Comparison of ENCODE assay signal across 35 cellular contexts in genomic region chr4:146469053-146469452, GRCh38.
"Had no signal": no experiment of that assay in that cellular context is flagged by ENCODE, and none has a peak within 500 bp of the region (broad histone marks: within the 10 kb centered on the region; RNA-seq: fewer than 3 reads in every experiment).

No MANE protein-coding gene starts in this region.

- ATAC-seq: activated CD8-positive, alpha-beta T cell treated with anti-CD3 and anti-CD28 coated beads for 36 hours; activated T-cell treated with anti-CD3 and anti-CD28 coated beads, Interleukin-2, amount 50 U/mL, for 72 hours; activated T-helper 17 cell treated with anti-CD3 and anti-CD28 coated beads, Interleukin-2, amount 50 U/mL, for 72 hours; PC-3 had no signal

- H3K36me3 ChIP-seq: cardiac muscle cell, MG63, Peyer's patch, SJSA1 had no signal

- DNase-seq: activated CD4-positive, alpha-beta T cell treated with anti-CD3 and anti-CD28 coated beads, Interleukin-2, amount 10 ng/mL, durations not matched to agents 24 days and 14 days; activated CD4-positive, alpha-beta T cell treated with anti-CD3 and anti-CD28 coated beads, Interleukin-2, amount 50 U/mL, for 4 hours; activated CD8-positive, alpha-beta T cell treated with anti-CD3 and anti-CD28 coated beads for 36 hours; activated effector memory CD4-positive, alpha-beta T cell treated with anti-CD3 and anti-CD28 coated beads, Interleukin-2, amount 50 U/mL, for 16 hours; activated naive CD4-positive, alpha-beta T cell; activated naive CD4-positive, alpha-beta T cell treated with anti-CD3 and anti-CD28 coated beads, Interleukin-2, amount 50 U/mL, for 16 hours; activated naive CD8-positive, alpha-beta T cell treated with anti-CD3 and anti-CD28 coated beads for 36 hours; activated T-cell treated with anti-CD3 and anti-CD28 coated beads, Interleukin-2, amount 50 U/mL, for 1 hour; activated T-cell treated with anti-CD3 and anti-CD28 coated beads, Interleukin-2, amount 50 U/mL, for 72 hours; amniotic stem cell; aorta; MG63; NCI-H1048; NCI-H1105 treated with DMSO at 0.1 percent for 48 hours; NCI-H1436; NCI-H1694; NCI-H1930; NCI-H2081 treated with DMSO at 0.1 percent for 48 hours; NCI-H226; NCI-H446 treated with DMSO at 0.1 percent for 48 hours; NCI-H524; NCI-H748 treated with DMSO at 0.1 percent for 48 hours; NK-92 treated with Interleukin-12 subunit alpha and Interleukin-12 subunit beta, amount 100 ng/mL, for 24 hours; PC-3; Peyer's patch; RPMI8226; SHP77 treated with DMSO at 0.1 percent for 48 hours; SK-N-SH had no signal

- H3K4me1 ChIP-seq: Peyer's patch, SJSA1 had no signal

- H3K27me3 Mint-ChIP-seq: activated CD4-positive, alpha-beta T cell treated with anti-CD3 and anti-CD28 coated beads, Interleukin-2, amount 10 ng/mL, durations not matched to agents 24 days and 14 days; activated CD8-positive, alpha-beta T cell treated with anti-CD3 and anti-CD28 coated beads for 36 hours; activated naive CD8-positive, alpha-beta T cell treated with anti-CD3 and anti-CD28 coated beads for 36 hours; activated T-helper 17 cell treated with anti-CD3 and anti-CD28 coated beads, Interleukin-2, amount 50 U/mL, for 72 hours; central memory CD8-positive, alpha-beta T cell had no signal

- H3K27me3 ChIP-seq: cardiac muscle cell, MG63, Peyer's patch, SJSA1 had no signal

- H3K4me3 Mint-ChIP-seq: activated CD4-positive, alpha-beta T cell treated with anti-CD3 and anti-CD28 coated beads, Interleukin-2, amount 10 ng/mL, durations not matched to agents 24 days and 14 days; activated CD8-positive, alpha-beta T cell treated with anti-CD3 and anti-CD28 coated beads for 36 hours; activated naive CD8-positive, alpha-beta T cell treated with anti-CD3 and anti-CD28 coated beads for 36 hours; activated T-cell treated with anti-CD3 and anti-CD28 coated beads, Interleukin-2, amount 50 U/mL, for 72 hours; activated T-helper 17 cell treated with anti-CD3 and anti-CD28 coated beads, Interleukin-2, amount 50 U/mL, for 72 hours; central memory CD8-positive, alpha-beta T cell; T-helper 1 cell treated with Interleukin-12 subunit alpha and Interleukin-12 subunit beta and Interleukin-4 antibody, amounts not matched to agents 30 μg/mL and 1 μg/mL, for 36 hours; T-helper 2 cell treated with Interferon-gamma antibody and Interleukin-4, amounts not matched to agents 5 μg/mL and 100 μg/mL, for 36 hours had no signal

- H3K4me2 ChIP-seq: SK-N-SH had no signal

- H3K4me1 Mint-ChIP-seq: activated T-helper 17 cell treated with anti-CD3 and anti-CD28 coated beads, Interleukin-2, amount 50 U/mL, for 72 hours had no signal

- H3K9me2 ChIP-seq: SK-N-SH had no signal

- H3K9me3 Mint-ChIP-seq: activated CD4-positive, alpha-beta T cell treated with anti-CD3 and anti-CD28 coated beads, Interleukin-2, amount 10 ng/mL, durations not matched to agents 24 days and 14 days; activated CD8-positive, alpha-beta T cell treated with anti-CD3 and anti-CD28 coated beads for 36 hours; activated naive CD8-positive, alpha-beta T cell treated with anti-CD3 and anti-CD28 coated beads for 36 hours; activated T-cell treated with anti-CD3 and anti-CD28 coated beads, Interleukin-2, amount 50 U/mL, for 72 hours; activated T-helper 17 cell treated with anti-CD3 and anti-CD28 coated beads, Interleukin-2, amount 50 U/mL, for 72 hours; central memory CD8-positive, alpha-beta T cell; T-helper 1 cell treated with Interleukin-12 subunit alpha and Interleukin-12 subunit beta and Interleukin-4 antibody, amounts not matched to agents 30 μg/mL and 1 μg/mL, for 36 hours; T-helper 2 cell treated with Interferon-gamma antibody and Interleukin-4, amounts not matched to agents 5 μg/mL and 100 μg/mL, for 36 hours had no signal

- H3K27ac ChIP-seq: cardiac muscle cell, Peyer's patch, SJSA1 had no signal

- H3K4me3 ChIP-seq: cardiac muscle cell, MG63, Peyer's patch, SJSA1 had no signal

- H3K27ac Mint-ChIP-seq: activated CD4-positive, alpha-beta T cell treated with anti-CD3 and anti-CD28 coated beads, Interleukin-2, amount 10 ng/mL, durations not matched to agents 24 days and 14 days; activated CD8-positive, alpha-beta T cell treated with anti-CD3 and anti-CD28 coated beads for 36 hours; activated naive CD8-positive, alpha-beta T cell treated with anti-CD3 and anti-CD28 coated beads for 36 hours; activated T-cell treated with anti-CD3 and anti-CD28 coated beads, Interleukin-2, amount 50 U/mL, for 72 hours; activated T-helper 17 cell treated with anti-CD3 and anti-CD28 coated beads, Interleukin-2, amount 50 U/mL, for 72 hours; T-helper 1 cell treated with Interleukin-12 subunit alpha and Interleukin-12 subunit beta and Interleukin-4 antibody, amounts not matched to agents 30 μg/mL and 1 μg/mL, for 36 hours; T-helper 2 cell treated with Interferon-gamma antibody and Interleukin-4, amounts not matched to agents 5 μg/mL and 100 μg/mL, for 36 hours had no signal

- H3K9me3 ChIP-seq: MG63, Peyer's patch, SJSA1, SK-N-SH had no signal

- FAIRE-seq: TTC549 had no signal

- H3K9ac ChIP-seq: SK-N-SH had no signal

- H3K36me3 Mint-ChIP-seq: activated naive CD8-positive, alpha-beta T cell treated with anti-CD3 and anti-CD28 coated beads for 36 hours had no signal
